Comparison of ENCODE assay signal across 18 cellular contexts in genomic region chr4:187209921-187210613, GRCh38.
DNase-seq lines count a peak whose midpoint lies in the region; ATAC-seq, FAIRE-seq and TF ChIP-seq lines count a peak whose summit lies in the region.
"Had no signal": no experiment of that assay in that cellular context is flagged by ENCODE, and none has a peak within 500 bp of the region (broad histone marks: within the 10 kb centered on the region; RNA-seq: fewer than 3 reads in every experiment).

No MANE protein-coding gene starts in this region.

- H2AFZ ChIP-seq in SK-N-SH (ENCODE audit: low read depth) (no peak overlapping the region), astrocyte (ENCODE audit: low read depth, low read length) (no peak overlapping the region)

- TF ChIP-seq POLR2A in vagina (IDR thresholded peaks at IDR 0.05), result no peak

- no peak for TF ChIP-seq EP300 in SK-N-SH (IDR thresholded peaks at IDR 0.05; ENCODE audit: borderline replicate concordance in 1 of 2, low read depth in 1 of 2, low read length in 1 of 2)

- H3K36me3 ChIP-seq in SK-N-SH (replicated peaks in 1 of 2; ENCODE audit: control insufficient read depth in 1 of 2, insufficient read depth in 2 of 2, low read length in 1 of 2) (no peaks in the 10 kb centered on the region), astrocyte (ENCODE audit: insufficient read depth, low read length) (no peaks in the 10 kb centered on the region), vagina (no peaks in the 10 kb centered on the region), A673 (ENCODE audit: insufficient read depth, low read length, poor library complexity, severe bottlenecking) (no peaks in the 10 kb centered on the region), HAP-1 (replicated peaks) (no peaks in the 10 kb centered on the region)
- H3K36me3 ChIP-seq: ascending aorta, tibial artery, WERI-Rb-1 had no signal

- CTCF ChIA-PET in SK-N-SH (lab: Yijun Ruan, JAX), result no interaction called here
- CTCF ChIA-PET in A673 (lab: Charles Lee), result no interaction called here

- H3K9ac ChIP-seq in SK-N-SH (no peak overlapping the region), astrocyte (ENCODE audit: low read length) (peak overlapping the region; percentile 1)

- no peak for TF ChIP-seq CTCF in SK-N-SH (IDR thresholded peaks at IDR 0.05)
- no peak for TF ChIP-seq CTCF in astrocyte (IDR thresholded peaks at IDR 0.05; ENCODE audit: insufficient read depth, low read depth, low read length)
- TF ChIP-seq CTCF in vagina (IDR thresholded peaks at IDR 0.05), result no peak
- no peak for TF ChIP-seq CTCF in A673 (conservative IDR thresholded peaks at IDR 0.05; ENCODE audit: low read depth, low read length)

- H3K27ac Mint-ChIP-seq in astrocyte (ENCODE audit: unreplicated experiment), result peak overlapping the region; percentile 76
- H3K27ac Mint-ChIP-seq: endodermal cell had no signal

- in situ Hi-C loops in HAP-1 (cut with MboI; ENCODE audit: low sequenced_read_pairs), result no loop called here

- H3K27me3 Mint-ChIP-seq in astrocyte (ENCODE audit: low read depth, unreplicated experiment), result peaks cover 3% of the 10 kb centered on the region

- no peaks in the 10 kb centered on the region for H3K79me2 ChIP-seq in SK-N-SH (ENCODE audit: insufficient read depth)
- H3K79me2 ChIP-seq in astrocyte (ENCODE audit: insufficient read depth, low read length), result no peaks in the 10 kb centered on the region

- WGBS in SK-N-SH (ENCODE audit: low lambda C conversion rate), result 33% methylated on average over 11 of the region's 11 CpGs

- H3K4me1 ChIP-seq in SK-N-SH (ENCODE audit: control insufficient read depth in 1 of 2, insufficient read depth in 2 of 2, low read depth in 1 of 2, low read length in 1 of 2) (no peaks in the 10 kb centered on the region), astrocyte (ENCODE audit: insufficient read depth, low read length) (no peaks in the 10 kb centered on the region), vagina (no peaks in the 10 kb centered on the region), A673 (ENCODE audit: insufficient read depth, low read length, poor library complexity, severe bottlenecking) (no peaks in the 10 kb centered on the region), HAP-1 (no peaks in the 10 kb centered on the region)
- H3K4me1 ChIP-seq: ascending aorta had no signal

- DNase-seq in SK-N-SH, result no peak
- DNase-seq in astrocyte (ENCODE audit: low read depth), result peak; percentile 87
- peak; percentile 50 for DNase-seq in iris pigment epithelial cell (ENCODE audit: low read depth)
- no peak for DNase-seq in vagina (ENCODE audit: extremely low spot score in 2 of 2)
- DNase-seq in ureter (ENCODE audit: low spot score), result no peak
- no peak for DNase-seq in A673 (ENCODE audit: low spot score)
- no peak for DNase-seq in HAP-1 (ENCODE audit: low spot score in 2 of 2)
- DNase-seq: 8988T, DMS79 treated with DMSO at 0.1 percent for 48 hours, endodermal cell, left ventricle myocardium superior, NCI-H1417, NCI-H524, WERI-Rb-1 had no signal

- H3K4me1 Mint-ChIP-seq in astrocyte (ENCODE audit: low read depth, unreplicated experiment), result peaks cover 6% of the 10 kb centered on the region
- H3K4me1 Mint-ChIP-seq: endodermal cell had no signal

- no peak overlapping the region for H3K4me3 Mint-ChIP-seq in astrocyte (ENCODE audit: unreplicated experiment)
- H3K4me3 Mint-ChIP-seq: endodermal cell had no signal

- no peaks in the 10 kb centered on the region for H3K9me3 Mint-ChIP-seq in astrocyte (ENCODE audit: unreplicated experiment)
- H3K9me3 Mint-ChIP-seq: endodermal cell had no signal

- H3K4me3 ChIP-seq in SK-N-SH (ENCODE audit: low read depth in 2 of 2, low read length in 1 of 2) (no peak overlapping the region), astrocyte (ENCODE audit: insufficient read depth, low read depth, low read length) (no peak overlapping the region), vagina (no peak overlapping the region), A673 (ENCODE audit: low read depth, low read length, poor library complexity, severe bottlenecking) (no peak overlapping the region), HAP-1 (no peak overlapping the region)
- H3K4me3 ChIP-seq: ascending aorta, tibial artery had no signal

- H3K9me2 ChIP-seq in SK-N-SH, result no peaks in the 10 kb centered on the region

- no peaks in the 10 kb centered on the region for H4K20me1 ChIP-seq in SK-N-SH (ENCODE audit: insufficient read depth)
- no peaks in the 10 kb centered on the region for H4K20me1 ChIP-seq in astrocyte (ENCODE audit: insufficient read depth, low read length)

- no peak for TF ChIP-seq RAD21 in SK-N-SH (IDR thresholded peaks at IDR 0.05; ENCODE audit: low read length)

- H3K27ac ChIP-seq in SK-N-SH (ENCODE audit: low read depth in 2 of 2, low read length in 1 of 2), result no peak overlapping the region
- H3K27ac ChIP-seq in astrocyte (ENCODE audit: low read depth, low read length), result peak overlapping the region; percentile 36
- peak overlapping the region; percentile 49 for H3K27ac ChIP-seq in vagina
- H3K27ac ChIP-seq in A673 (ENCODE audit: low read depth, low read length, poor library complexity, severe bottlenecking), result no peak overlapping the region
- H3K27ac ChIP-seq: ascending aorta, WERI-Rb-1 had no signal

- H3F3A ChIP-seq in SK-N-SH (replicated peaks; ENCODE audit: insufficient read depth), result no peaks in the 10 kb centered on the region

- H3K27me3 ChIP-seq in SK-N-SH (ENCODE audit: insufficient read depth), result no peaks in the 10 kb centered on the region
- no peaks in the 10 kb centered on the region for H3K27me3 ChIP-seq in astrocyte (ENCODE audit: insufficient read depth, low read length)
- H3K27me3 ChIP-seq in vagina, result no peaks in the 10 kb centered on the region
- H3K27me3 ChIP-seq in A673 (replicated peaks; ENCODE audit: insufficient read depth, low read depth, low read length, poor library complexity), result peaks cover 24% of the 10 kb centered on the region
- H3K27me3 ChIP-seq in HAP-1 (ENCODE audit: low read depth), result no peaks in the 10 kb centered on the region
- H3K27me3 ChIP-seq: ascending aorta, tibial artery had no signal

- ATAC-seq in SK-N-SH treated with all-trans-retinoic acid at 6 μM for 48 hours, result no peak
- ATAC-seq: HCT116, left ventricle myocardium superior had no signal

- H3K4me2 ChIP-seq in SK-N-SH, result no peak overlapping the region
- H3K4me2 ChIP-seq in astrocyte (ENCODE audit: low read length), result peak overlapping the region; percentile 43

- no peak for FAIRE-seq in astrocyte (lab: Jason Lieb, UNC)

- no peaks in the 10 kb centered on the region for H3K9me3 ChIP-seq in SK-N-SH
- H3K9me3 ChIP-seq in astrocyte (ENCODE audit: insufficient read depth, low read depth, low read length), result no peaks in the 10 kb centered on the region
- H3K9me3 ChIP-seq in vagina, result no peaks in the 10 kb centered on the region
- H3K9me3 ChIP-seq in A673 (ENCODE audit: low read depth, low read length, poor library complexity, severe bottlenecking), result no peaks in the 10 kb centered on the region
- no peaks in the 10 kb centered on the region for H3K9me3 ChIP-seq in HAP-1
- H3K9me3 ChIP-seq: tibial artery had no signal

- POLR2A ChIA-PET in SK-N-SH (lab: Yijun Ruan, JAX), result no interaction called here
- POLR2A ChIA-PET in A673 (lab: Charles Lee; ENCODE audit: low non-redundant PET), result no interaction called here

- no TSS peak for BruUV-seq in A673 (replicated peaks; lab: Mats Ljungman, UMichigan)

- intact Hi-C loops in vagina (cut with DNase I), result no loop called here
- intact Hi-C loops in A673 (cut with micrococcal nuclease; ENCODE audit: unreplicated experiment), result no loop called here

- H3K36me3 Mint-ChIP-seq in astrocyte (ENCODE audit: low read depth, unreplicated experiment), result no peaks in the 10 kb centered on the region

TF ChIP-seq in SK-N-SH, 30 proteins besides CTCF, POLR2A, EP300 and RAD21:
- TF ChIP-seq TCF12 (IDR thresholded peaks at IDR 0.05) (0 out of 2 replicates have a peak, but pooled peaks have one; percentile 22), EZH2phosphoT487 (IDR thresholded peaks at IDR 0.05; ENCODE audit: borderline replicate concordance, low read depth) (no peak)
TF ChIP-seq in SK-N-SH: peak in this region for 1.

TF ChIP-seq in SK-N-SH treated with all-trans-retinoic acid at 6 μM for 48 hours, 23 proteins besides CTCF, POLR2A, EP300 and RAD21:
- no peak for TF ChIP-seq CSRNP3 (CRISPR knock-in tag; IDR thresholded peaks at IDR 0.05)
- no peak for TF ChIP-seq ZNF565 (CRISPR knock-in tag; conservative IDR thresholded peaks at IDR 0.05; ENCODE audit: low read depth)

Comparison
In these comparisons a context has a peak if more than half of its experiments do, and no peak if none do; other contexts are left out.
1. DNase-seq: peak in astrocyte (single experiment) and iris pigment epithelial cell (single experiment); none in SK-N-SH (single experiment), vagina (0 of 2), ureter (single experiment), A673 (single experiment) and HAP-1 (0 of 2).
2. H3K27ac ChIP-seq: peak in astrocyte (single experiment) and vagina (single experiment); none in SK-N-SH (0 of 2) and A673 (single experiment).